10 cellular contexts compared by ENCODE assay signal in the genomic region with DNA sequence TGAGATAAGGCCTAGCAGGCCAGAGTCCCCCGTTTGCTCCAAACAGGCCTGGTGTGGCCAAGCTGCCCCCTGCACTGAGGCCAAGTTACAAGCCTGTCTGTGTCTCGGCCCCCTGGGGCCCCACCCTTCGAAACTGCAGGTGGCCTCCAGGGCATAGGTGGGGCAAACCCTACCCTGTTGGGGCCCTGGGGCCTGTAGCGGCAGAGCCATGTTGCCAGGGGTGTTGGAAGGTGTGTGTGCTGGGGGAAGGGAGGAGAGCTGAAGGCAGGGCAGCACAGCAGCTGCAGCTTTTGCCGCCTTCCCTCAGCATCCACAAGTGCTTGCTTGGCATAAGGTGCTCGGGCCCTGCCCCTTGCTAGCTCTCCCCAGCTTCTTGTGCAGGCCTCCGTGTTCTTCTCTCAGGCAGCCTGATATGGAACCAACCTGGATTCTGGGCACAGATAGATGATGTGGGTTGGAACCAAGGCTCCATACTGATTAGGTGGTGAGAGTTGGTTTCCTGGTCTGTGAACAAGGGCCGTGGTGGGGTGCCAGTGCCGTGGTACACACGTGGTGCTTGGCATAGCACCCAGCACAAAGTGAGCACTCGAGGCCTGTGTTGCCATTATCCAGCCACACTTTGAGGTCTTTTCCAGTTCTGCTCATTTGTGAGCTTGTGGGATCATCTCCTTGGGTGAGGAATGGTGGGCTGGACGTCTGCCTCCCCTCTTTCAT. TPM values are rescaled to one million over a fixed set of nuclear protein-coding genes. Genes with fewer than 3 reads are reported as not detected.
DNase-seq lines count a peak whose midpoint lies in the region; ATAC-seq and TF ChIP-seq lines count a peak whose summit lies in the region.
"Had no signal": no experiment of that assay in that cellular context is flagged by ENCODE, and none has a peak within 500 bp of the region (broad histone marks: within the 10 kb centered on the region; RNA-seq: fewer than 3 reads in every experiment).

No MANE protein-coding gene starts in this region.

- H3K9me3 Mint-ChIP-seq in activated B cell treated with CpG ODN at 0.5 μM for 24 hours (no peaks in the 10 kb centered on the region), glutamatergic neuron (ENCODE audit: unreplicated experiment) (peaks cover 3% of the 10 kb centered on the region)
- no peaks in the 10 kb centered on the region for H3K9me3 Mint-ChIP-seq in stimulated activated memory B cell treated with anti-CD40 and anti-IgM and Interleukin-4, amounts not matched to agents 10 μg/mL and 1 μg/mL and 100 μg/mL, for 72 hours

- H3K9me3 ChIP-seq in left ventricle myocardium inferior (replicated peaks) = no peaks in the 10 kb centered on the region

- DNase-seq in activated CD4-positive, CD25-positive, alpha-beta regulatory T cell treated with anti-CD3 and anti-CD28 coated beads, Interleukin-2, amount 50 U/mL, for 72 hours = no peak
- DNase-seq in activated B cell treated with CpG ODN at 0.5 μM for 24 hours (no peak), left ventricle myocardium inferior (peak; percentile 11), glutamatergic neuron (no peak)
- DNase-seq: Karpas-422 had no signal

- peak; percentile 1 to 2 for ATAC-seq in activated CD4-positive, CD25-positive, alpha-beta regulatory T cell treated with anti-CD3 and anti-CD28 coated beads, Interleukin-2, amount 50 U/mL, for 24 hours
- ATAC-seq in activated B cell treated with CpG ODN at 0.5 μM for 24 hours (ENCODE audit: low read depth) (peak; percentile 59), HG02642 (IDR thresholded peaks at IDR 0.05; ENCODE audit: poor library complexity, unreplicated experiment) (no peak), GM19463 (IDR thresholded peaks at IDR 0.05; ENCODE audit: unreplicated experiment) (no peak)
- ATAC-seq in stimulated activated memory B cell treated with anti-CD40 and anti-IgM and Interleukin-4, amounts not matched to agents 10 μg/mL and 1 μg/mL and 100 μg/mL, for 72 hours = peak; percentile 71

- intact Hi-C loops in activated B cell treated with CpG ODN at 0.5 μM for 24 hours (cut with micrococcal nuclease) (loop anchor here (1.0 kb wide), 2 partner anchors 12 to 41 kb away; no protein-coding TSS in a partner anchor), left ventricle myocardium inferior (cut with micrococcal nuclease) (no loop called here)

- H3K4me3 Mint-ChIP-seq in activated B cell treated with CpG ODN at 0.5 μM for 24 hours (peak overlapping the region; percentile 24), glutamatergic neuron (ENCODE audit: unreplicated experiment) (no peak overlapping the region)
- no peak overlapping the region for H3K4me3 Mint-ChIP-seq in stimulated activated memory B cell treated with anti-CD40 and anti-IgM and Interleukin-4, amounts not matched to agents 10 μg/mL and 1 μg/mL and 100 μg/mL, for 72 hours

- TF ChIP-seq CTCF in activated B cell treated with CpG ODN at 0.5 μM for 24 hours (IDR thresholded peaks at IDR 0.05) = no peak
- TF ChIP-seq CTCF in left ventricle myocardium inferior (IDR thresholded peaks at IDR 0.05; ENCODE audit: borderline replicate concordance) = no peak
- no peak for TF ChIP-seq CTCF in glutamatergic neuron (IDR thresholded peaks at IDR 0.05; ENCODE audit: partially characterized antibody, unreplicated experiment)

- peak overlapping the region; percentile 83 for H3K27ac Mint-ChIP-seq in activated B cell treated with CpG ODN at 0.5 μM for 24 hours
- H3K27ac Mint-ChIP-seq in stimulated activated memory B cell treated with anti-CD40 and anti-IgM and Interleukin-4, amounts not matched to agents 10 μg/mL and 1 μg/mL and 100 μg/mL, for 72 hours = peak overlapping the region; percentile 73
- H3K27ac Mint-ChIP-seq in glutamatergic neuron (ENCODE audit: unreplicated experiment) = no peak overlapping the region

- H3K4me1 ChIP-seq in left ventricle myocardium inferior = peaks cover 81% of the 10 kb centered on the region

- CTCF ChIA-PET in activated B cell treated with CpG ODN at 0.5 μM for 24 hours (lab: Charles Lee) = interaction anchor here (1.6 to 4.2 kb wide), 6 partner anchors 11 to 58 kb away, joined by 5 to 25 read pairs (median 10); partner anchors contain the start of gene IRF1

- H3K4me3 ChIP-seq in left ventricle myocardium inferior = no peak overlapping the region

- H3K36me3 Mint-ChIP-seq in activated B cell treated with CpG ODN at 0.5 μM for 24 hours (ENCODE audit: low read depth) = peaks cover 19% of the 10 kb centered on the region
- H3K36me3 Mint-ChIP-seq in stimulated activated memory B cell treated with anti-CD40 and anti-IgM and Interleukin-4, amounts not matched to agents 10 μg/mL and 1 μg/mL and 100 μg/mL, for 72 hours = no peaks in the 10 kb centered on the region
- H3K36me3 Mint-ChIP-seq in glutamatergic neuron (ENCODE audit: unreplicated experiment) = no peaks in the 10 kb centered on the region

- peaks cover 10% of the 10 kb centered on the region for H3K36me3 ChIP-seq in left ventricle myocardium inferior

- no peaks in the 10 kb centered on the region for H3K27me3 Mint-ChIP-seq in activated B cell treated with CpG ODN at 0.5 μM for 24 hours
- no peaks in the 10 kb centered on the region for H3K27me3 Mint-ChIP-seq in stimulated activated memory B cell treated with anti-CD40 and anti-IgM and Interleukin-4, amounts not matched to agents 10 μg/mL and 1 μg/mL and 100 μg/mL, for 72 hours
- H3K27me3 Mint-ChIP-seq in glutamatergic neuron (ENCODE audit: unreplicated experiment) = no peaks in the 10 kb centered on the region

- peaks cover 76% of the 10 kb centered on the region for H3K4me1 Mint-ChIP-seq in activated B cell treated with CpG ODN at 0.5 μM for 24 hours
- H3K4me1 Mint-ChIP-seq in stimulated activated memory B cell treated with anti-CD40 and anti-IgM and Interleukin-4, amounts not matched to agents 10 μg/mL and 1 μg/mL and 100 μg/mL, for 72 hours = peaks cover 77% of the 10 kb centered on the region
- peaks cover 4% of the 10 kb centered on the region for H3K4me1 Mint-ChIP-seq in glutamatergic neuron (ENCODE audit: low read depth, unreplicated experiment)

- H3K27ac ChIP-seq in left ventricle myocardium inferior (replicated peaks) = peak overlapping the region; percentile 89
- H3K27ac ChIP-seq: parathyroid adenoma had no signal

- no peaks in the 10 kb centered on the region for H3K27me3 ChIP-seq in left ventricle myocardium inferior (ENCODE audit: low read depth)

- POLR2A ChIA-PET in activated B cell treated with CpG ODN at 0.5 μM for 24 hours (lab: Charles Lee) = interaction anchor here (0.6 to 13.4 kb wide), 10 partner anchors 11 to 625 kb away, joined by 3 to 286 read pairs (median 53); partner anchors contain the start of gene IRF1

RNA-seq across cellular contexts. Expression of gene IRF1, which starts 12.6 kb away (rescaled TPM):
- total RNA-seq in activated B cell treated with CpG ODN at 0.5 μM for 24 hours (126 and 134 TPM in 2 replicates), left ventricle myocardium inferior (10.9 TPM), glutamatergic neuron (ENCODE audit: unreplicated experiment) (2.8 TPM)

Comparison
In these comparisons a context has a peak if more than half of its experiments do, and no peak if none do; other contexts are left out.
1. ATAC-seq: peak in activated CD4-positive, CD25-positive, alpha-beta regulatory T cell treated with anti-CD3 and anti-CD28 coated beads, Interleukin-2, amount 50 U/mL, for 24 hours (2 of 2), activated B cell treated with CpG ODN at 0.5 μM for 24 hours (single experiment) and stimulated activated memory B cell treated with anti-CD40 and anti-IgM and Interleukin-4, amounts not matched to agents 10 μg/mL and 1 μg/mL and 100 μg/mL, for 72 hours (single experiment); none in HG02642 (single experiment) and GM19463 (single experiment).
2. RNA of gene IRF1, which starts 12.6 kb away (total RNA-seq): 126 to 134 TPM in activated B cell treated with CpG ODN at 0.5 μM for 24 hours; 10.9 TPM in left ventricle myocardium inferior (single experiment) and 2.8 TPM in glutamatergic neuron (single experiment); every median in the first group is over 10 times any median in the second.